Comparison of ENCODE assay signal across 8 cellular contexts in the genomic region with DNA sequence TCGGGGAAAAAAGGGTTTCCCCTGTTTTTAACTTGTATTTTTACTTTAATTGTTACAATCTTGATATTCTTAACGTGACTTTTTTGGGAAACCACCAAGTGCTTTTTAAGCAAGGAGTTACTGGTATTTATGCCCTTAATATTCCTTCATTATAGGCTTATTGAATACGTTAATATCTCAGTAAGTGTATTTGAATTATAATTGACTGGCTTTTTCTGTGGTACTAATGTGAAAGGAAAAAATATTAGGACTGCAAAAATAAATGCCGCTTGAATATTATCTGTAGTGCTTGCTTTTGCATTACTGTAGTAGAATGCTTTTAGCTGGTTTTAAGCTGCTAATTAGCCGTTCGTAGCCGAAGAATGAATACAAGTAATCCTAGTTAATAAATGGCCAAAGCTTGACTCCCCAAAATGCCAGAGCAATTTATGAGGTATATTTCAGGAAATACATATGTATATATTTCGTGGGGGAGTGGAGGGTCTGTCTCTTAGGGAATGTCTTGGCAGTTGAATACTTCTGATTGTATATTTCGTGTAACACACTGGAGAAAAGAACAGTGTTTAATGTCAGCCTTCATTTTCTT. TPM values are rescaled to one million over a fixed set of nuclear protein-coding genes. Genes with fewer than 3 reads are reported as not detected.
A peak's percentile ranks its signal among the peaks of the same experiment; 100 is the strongest.
DNase-seq lines count a peak whose midpoint lies in the region; ATAC-seq, FAIRE-seq and TF ChIP-seq lines count a peak whose summit lies in the region.

No MANE protein-coding gene starts in this region.

- peak; percentile 18 for FAIRE-seq in endometrium (lab: Jason Lieb, UNC)

- H3K27me3 ChIP-seq in OCI-LY1 (ENCODE audit: insufficient read depth, low read length) (no peaks in the 10 kb centered on the region), ovary (no peaks in the 10 kb centered on the region)

- ATAC-seq in sciatic nerve: no peak
- ATAC-seq in HG03460 (IDR thresholded peaks at IDR 0.05; ENCODE audit: unreplicated experiment): no peak

- TF ChIP-seq CTCF in OCI-LY1 (IDR thresholded peaks at IDR 0.05; ENCODE audit: low read length) (no peak), ovary (IDR thresholded peaks at IDR 0.05) (no peak)

- no peaks in the 10 kb centered on the region for H3K9me3 ChIP-seq in ES-I3 (ENCODE audit: control insufficient read depth, insufficient read depth, low read length)
- no peaks in the 10 kb centered on the region for H3K9me3 ChIP-seq in OCI-LY1 (ENCODE audit: low read length)
- no peaks in the 10 kb centered on the region for H3K9me3 ChIP-seq in ovary

- peaks cover 47% of the 10 kb centered on the region for H3K79me2 ChIP-seq in OCI-LY1 (ENCODE audit: insufficient read depth, low read length)

- peak overlapping the region; percentile 99 for H3K4me2 ChIP-seq in OCI-LY1 (ENCODE audit: low read length)

- H3K27ac ChIP-seq in OCI-LY1 (ENCODE audit: low read depth, low read length, poor library complexity, severe bottlenecking) (peak overlapping the region; percentile 98), ovary (peak overlapping the region; percentile 93 to 99)

- H4K20me1 ChIP-seq in OCI-LY1 (ENCODE audit: insufficient read depth, low read length): no peaks in the 10 kb centered on the region

- H3K9ac ChIP-seq in ES-I3 (ENCODE audit: low read depth, low read length) (peak overlapping the region; percentile 85), OCI-LY1 (ENCODE audit: low read length) (peak overlapping the region; percentile 96)

- H3K4me3 ChIP-seq in OCI-LY1 (ENCODE audit: low read depth, low read length, poor library complexity, severe bottlenecking): peak overlapping the region; percentile 88
- peak overlapping the region; percentile 95 for H3K4me3 ChIP-seq in ovary

- 0 to 1% (median 0%) methylated on average over 9 of the region's 9 CpGs for WGBS in ovary, 3 donors

- DNase-seq in ovary: no peak
- DNase-seq in SHP77 (lab: John Stamatoyannopoulos, UW): no peak
- no peak for DNase-seq in sciatic nerve (ENCODE audit: low spot score)
- DNase-seq in dedifferentiated amniotic fluid mesenchymal stem cell (ENCODE audit: extremely low spot score): no peak

- no peak for TF ChIP-seq POLR2A in ovary (IDR thresholded peaks at IDR 0.05)

- H3K36me3 ChIP-seq in ES-I3 (ENCODE audit: insufficient read depth, low read length) (no peaks in the 10 kb centered on the region), OCI-LY1 (ENCODE audit: insufficient read depth, low read length) (peaks cover 29% of the 10 kb centered on the region), ovary (no peaks in the 10 kb centered on the region)

- H3K4me1 ChIP-seq in ES-I3 (ENCODE audit: insufficient read depth, low read length): peaks cover 10% of the 10 kb centered on the region
- H3K4me1 ChIP-seq in OCI-LY1 (ENCODE audit: insufficient read depth, low read length, severe bottlenecking): peaks cover 63% of the 10 kb centered on the region
- peaks cover 8% of the 10 kb centered on the region for H3K4me1 ChIP-seq in ovary (ENCODE audit: insufficient read depth)

- TF ChIP-seq EP300 in ovary (IDR thresholded peaks at IDR 0.05): no peak

- H3K9me2 ChIP-seq in OCI-LY1 (ENCODE audit: low read depth, low read length): no peaks in the 10 kb centered on the region

- H3F3A ChIP-seq in OCI-LY1 (ENCODE audit: insufficient read depth, low read length): peaks cover 2% of the 10 kb centered on the region; the same call in 1 of the 2 replicates

- no peak overlapping the region for H2AFZ ChIP-seq in OCI-LY1 (ENCODE audit: low read length)

- intact Hi-C loops in ovary (cut with DNase I): loop anchor here in 2 of 4 donors (5.0 kb wide), 2 partner anchors 36 to 51 kb away; no protein-coding TSS in a partner anchor
- intact Hi-C loops in sciatic nerve (cut with DNase I): no loop called here

RNA-seq across cellular contexts. Expression of gene PDCD4, which starts 1.3 kb away (rescaled TPM):
- total RNA-seq in ovary (100 to 1,000 TPM; 103 to 399 (median 185) TPM), sciatic nerve (124 TPM)
- polyA plus RNA-seq in ovary: 100 to 1,000 TPM; 136 to 209 TPM

RNA-seq across cellular contexts. Expression of gene BBIP1, which starts 45.9 kb away (rescaled TPM):
- 10 to 100 TPM; 23.0 to 40.5 (median 30.5) TPM for total RNA-seq in ovary
- polyA plus RNA-seq in ovary: 10 to 100 TPM; 22.0 to 30.5 TPM
- total RNA-seq in sciatic nerve: 42.0 TPM

RNA-seq across cellular contexts. Expression of gene SHOC2, which starts 46.3 kb away (rescaled TPM):
- total RNA-seq in ovary (10 to 100 TPM; 34.1 to 91.2 (median 67.7) TPM), sciatic nerve (71.4 TPM)
- 10 to 100 TPM; 19.4 to 33.8 TPM for polyA plus RNA-seq in ovary
